11 cellular contexts compared by ENCODE assay signal in the genomic region with DNA sequence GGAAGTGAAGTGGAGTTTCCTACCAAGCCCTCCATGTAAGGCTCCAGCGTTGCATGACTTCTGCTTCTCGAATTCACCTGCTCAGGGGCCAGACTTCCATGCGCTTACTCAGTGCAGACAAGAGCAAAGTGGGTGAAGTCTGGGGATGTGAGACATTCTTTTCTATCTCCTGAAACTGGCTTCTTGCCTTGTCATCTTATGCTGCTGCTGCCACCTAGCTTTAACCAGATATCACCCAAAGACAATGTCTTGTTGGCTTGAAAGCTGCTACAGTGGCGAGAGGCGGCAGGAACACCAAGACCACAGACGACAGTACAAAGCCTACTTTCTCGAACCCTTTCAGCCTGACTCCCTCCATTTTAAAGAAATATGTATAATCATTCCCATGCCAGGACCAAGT.
DNase-seq lines count a peak whose midpoint lies in the region; ATAC-seq and TF ChIP-seq lines count a peak whose summit lies in the region.
"Had no signal": no experiment of that assay in that cellular context is flagged by ENCODE, and none has a peak within 500 bp of the region (broad histone marks: within the 10 kb centered on the region; RNA-seq: fewer than 3 reads in every experiment).

No MANE protein-coding gene starts in this region.

- H3K27me3 Mint-ChIP-seq in CD8-positive, alpha-beta T cell (ENCODE audit: low read depth): no peaks in the 10 kb centered on the region

- CTCF ChIA-PET in CD8-positive, alpha-beta T cell (lab: Charles Lee): no interaction called here
- CTCF ChIA-PET in OCI-LY7 (lab: Charles Lee; ENCODE audit: unreplicated experiment): no interaction called here

- no peak overlapping the region for H2AFZ ChIP-seq in OCI-LY7 (ENCODE audit: low read length)

- H3K36me3 ChIP-seq in HAP-1 (replicated peaks) (no peaks in the 10 kb centered on the region), RWPE2 (ENCODE audit: low read depth) (no peaks in the 10 kb centered on the region), OCI-LY7 (ENCODE audit: insufficient read depth, low read length) (no peaks in the 10 kb centered on the region)
- H3K36me3 ChIP-seq in CD8-positive, alpha-beta T cell (ENCODE audit: insufficient read depth, low read length): no peaks in the 10 kb centered on the region
- H3K36me3 ChIP-seq: gastroesophageal sphincter had no signal

- H3K27ac ChIP-seq in RWPE2 (ENCODE audit: poor library complexity, severe bottlenecking) (no peak overlapping the region), OCI-LY7 (ENCODE audit: low read depth, low read length, poor library complexity, severe bottlenecking) (no peak overlapping the region)
- H3K27ac ChIP-seq in CD8-positive, alpha-beta T cell (ENCODE audit: low read depth, low read length): no peak overlapping the region
- H3K27ac ChIP-seq: gastroesophageal sphincter had no signal

- in situ Hi-C loops in HAP-1 (cut with MboI; ENCODE audit: low sequenced_read_pairs): no loop called here

- no peaks in the 10 kb centered on the region for H3K36me3 Mint-ChIP-seq in CD8-positive, alpha-beta T cell

- no peaks in the 10 kb centered on the region for H3K27me3 ChIP-seq in HAP-1 (ENCODE audit: low read depth)
- no peaks in the 10 kb centered on the region for H3K27me3 ChIP-seq in RWPE2 (ENCODE audit: insufficient read depth, poor library complexity, severe bottlenecking)
- no peaks in the 10 kb centered on the region for H3K27me3 ChIP-seq in CD8-positive, alpha-beta T cell (ENCODE audit: insufficient read depth, low read length)
- H3K27me3 ChIP-seq: gastroesophageal sphincter had no signal

- peak; percentile 29; the same call in 1 of the 3 replicates for ATAC-seq in RWPE2 (ENCODE audit: low read depth)
- ATAC-seq in left colon: no peak
- ATAC-seq in CD8-positive, alpha-beta T cell: no peak
- ATAC-seq: gastroesophageal sphincter had no signal

- H4K20me1 ChIP-seq in OCI-LY7 (ENCODE audit: insufficient read depth, low read length): no peaks in the 10 kb centered on the region

- H3K4me3 ChIP-seq in HAP-1 (no peak overlapping the region), RWPE2 (ENCODE audit: severe bottlenecking) (no peak overlapping the region), OCI-LY7 (ENCODE audit: low read depth, low read length, poor library complexity, severe bottlenecking) (no peak overlapping the region)
- no peak overlapping the region for H3K4me3 ChIP-seq in CD8-positive, alpha-beta T cell (ENCODE audit: low read depth, low read length)
- H3K4me3 ChIP-seq: gastroesophageal sphincter had no signal

- no peaks in the 10 kb centered on the region for H3K9me2 ChIP-seq in OCI-LY7 (ENCODE audit: insufficient read depth, low read length)

- H3K4me1 ChIP-seq in HAP-1: no peaks in the 10 kb centered on the region
- no peaks in the 10 kb centered on the region for H3K4me1 ChIP-seq in RWPE2 (ENCODE audit: insufficient read depth, poor library complexity, severe bottlenecking)
- no peaks in the 10 kb centered on the region for H3K4me1 ChIP-seq in CD8-positive, alpha-beta T cell (ENCODE audit: insufficient read depth, low read length)
- H3K4me1 ChIP-seq in OCI-LY7 (ENCODE audit: insufficient read depth, low read length, poor library complexity, severe bottlenecking): no peaks in the 10 kb centered on the region
- H3K4me1 ChIP-seq: gastroesophageal sphincter had no signal

- no peak overlapping the region for H3K27ac Mint-ChIP-seq in CD8-positive, alpha-beta T cell

- H3K9me3 ChIP-seq in HAP-1 (no peaks in the 10 kb centered on the region), RWPE2 (ENCODE audit: severe bottlenecking) (no peaks in the 10 kb centered on the region), OCI-LY7 (ENCODE audit: low read length) (no peaks in the 10 kb centered on the region)
- H3K9me3 ChIP-seq in CD8-positive, alpha-beta T cell (ENCODE audit: low read length): no peaks in the 10 kb centered on the region
- H3K9me3 ChIP-seq: gastroesophageal sphincter had no signal

- POLR2A ChIA-PET in CD8-positive, alpha-beta T cell (lab: Charles Lee): no interaction called here
- POLR2A ChIA-PET in OCI-LY7 (lab: Charles Lee): no interaction called here

- H3K4me1 Mint-ChIP-seq in CD8-positive, alpha-beta T cell (ENCODE audit: low read depth): no peaks in the 10 kb centered on the region
- H3K4me1 Mint-ChIP-seq: neural crest cell had no signal

- TF ChIP-seq CTCF in RWPE2 (IDR thresholded peaks at IDR 0.05; ENCODE audit: poor library complexity, severe bottlenecking) (peak; percentile 35), OCI-LY7 (conservative IDR thresholded peaks at IDR 0.05; ENCODE audit: low read length) (no peak)
- no peak for TF ChIP-seq CTCF in CD8-positive, alpha-beta T cell (IDR thresholded peaks at IDR 0.05)

- H3K9me3 Mint-ChIP-seq in CD8-positive, alpha-beta T cell: no peaks in the 10 kb centered on the region

- DNase-seq in DMS53 (lab: John Stamatoyannopoulos, UW) (peak; percentile 57), HAP-1 (ENCODE audit: low spot score in 2 of 2) (peak; percentile 9 to 11), RWPE2 (ENCODE audit: low spot score) (no peak), iPS DF 4.7 (ENCODE audit: extremely low read depth, low spot score) (peak; percentile 3), left colon (no peak), NCI-H2029 (lab: John Stamatoyannopoulos, UW) (no peak), OCI-LY7 (ENCODE audit: low spot score) (no peak)
- DNase-seq in CD8-positive, alpha-beta T cell: no peak
- DNase-seq: NCI-H2081 treated with DMSO at 0.1 percent for 48 hours had no signal

- no peaks in the 10 kb centered on the region for H3K79me2 ChIP-seq in OCI-LY7 (ENCODE audit: insufficient read depth, low read depth, low read length)

- intact Hi-C loops in left colon (cut with DNase I, micrococcal nuclease) (no loop called here), OCI-LY7 (cut with micrococcal nuclease; ENCODE audit: unreplicated experiment) (no loop called here)
- intact Hi-C loops in CD8-positive, alpha-beta T cell (cut with DNase I, micrococcal nuclease): no loop called here

- H3K4me3 Mint-ChIP-seq in CD8-positive, alpha-beta T cell: no peak overlapping the region
- H3K4me3 Mint-ChIP-seq: neural crest cell had no signal

- no peak overlapping the region for H3K4me2 ChIP-seq in OCI-LY7 (ENCODE audit: low read length)

- BruUV-seq in OCI-LY7 (replicated peaks; lab: Mats Ljungman, UMichigan): no TSS peak

Comparison
In these comparisons a context has a peak if more than half of its experiments do, and no peak if none do; other contexts are left out.
1. DNase-seq: peak in DMS53 (single experiment), HAP-1 (2 of 2) and iPS DF 4.7 (single experiment); none in RWPE2 (single experiment), left colon (0 of 2), NCI-H2029 (single experiment), CD8-positive, alpha-beta T cell (0 of 7) and OCI-LY7 (single experiment).